In the genomic region with DNA sequence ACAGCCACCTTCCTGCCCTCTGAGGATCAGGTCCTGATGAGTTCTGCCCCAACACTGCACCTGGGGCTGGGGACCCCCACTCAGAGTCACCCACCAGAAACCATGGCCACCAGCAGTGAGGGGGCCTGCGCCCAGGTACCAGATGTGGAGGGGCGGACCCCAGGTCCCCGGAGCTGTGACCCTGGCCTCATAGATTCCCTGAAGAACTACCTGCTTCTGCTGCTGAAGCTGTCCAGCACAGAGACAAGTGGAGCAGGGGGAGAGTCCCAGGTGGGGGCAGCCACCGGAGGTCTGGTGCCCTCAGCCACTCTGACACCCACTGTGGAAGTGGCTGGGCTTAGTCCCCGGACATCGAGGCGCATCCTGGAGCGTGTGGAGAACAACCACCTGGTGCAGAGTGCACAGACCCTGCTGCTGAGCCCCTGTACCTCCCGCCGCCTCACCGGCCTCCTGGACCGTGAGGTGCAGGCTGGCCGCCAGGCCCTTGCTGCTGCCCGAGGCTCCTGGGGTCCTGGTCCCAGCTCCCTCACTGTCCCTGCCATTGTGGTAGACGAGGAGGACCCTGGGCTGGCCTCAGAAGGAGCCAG, we compare ENCODE assay signal across 25 cellular contexts. TPM values are rescaled to one million over a fixed set of nuclear protein-coding genes. Genes with fewer than 3 reads are reported as not detected.
DNase-seq lines count a peak whose midpoint lies in the region; ATAC-seq and TF ChIP-seq lines count a peak whose summit lies in the region.
"Had no signal": no experiment of that assay in that cellular context is flagged by ENCODE, and none has a peak within 500 bp of the region (broad histone marks: within the 10 kb centered on the region; RNA-seq: fewer than 3 reads in every experiment).

No MANE protein-coding gene starts in this region.

- H3K27me3 Mint-ChIP-seq in natural killer cell treated with Interleukin-12 subunit alpha and Interleukin-12 subunit beta and Interleukin-15 and Interleukin-18, amount 100 ng/mL, for 72 hours = no peaks in the 10 kb centered on the region
- H3K27me3 Mint-ChIP-seq in natural killer cell (ENCODE audit: low read depth in 2 of 2) = no peaks in the 10 kb centered on the region
- peaks cover 4% of the 10 kb centered on the region for H3K27me3 Mint-ChIP-seq in glutamatergic neuron (ENCODE audit: unreplicated experiment)
- H3K27me3 Mint-ChIP-seq: CD4-positive, alpha-beta T cell had no signal

- no peak overlapping the region for H3K27ac Mint-ChIP-seq in natural killer cell treated with Interleukin-12 subunit alpha and Interleukin-12 subunit beta and Interleukin-15 and Interleukin-18, amount 100 ng/mL, for 72 hours
- H3K27ac Mint-ChIP-seq in natural killer cell (peak overlapping the region in 1 of 2 donors; percentile 8), glutamatergic neuron (ENCODE audit: unreplicated experiment) (no peak overlapping the region)
- H3K27ac Mint-ChIP-seq: CD4-positive, alpha-beta T cell; HFFc6 had no signal

- H3K36me3 Mint-ChIP-seq in natural killer cell treated with Interleukin-12 subunit alpha and Interleukin-12 subunit beta and Interleukin-15 and Interleukin-18, amount 100 ng/mL, for 72 hours = no peaks in the 10 kb centered on the region
- H3K36me3 Mint-ChIP-seq in natural killer cell (no peaks in the 10 kb centered on the region), glutamatergic neuron (ENCODE audit: unreplicated experiment) (no peaks in the 10 kb centered on the region)

- H3K9me3 ChIP-seq in esophagus squamous epithelium = no peaks in the 10 kb centered on the region
- H3K9me3 ChIP-seq: A549, SJCRH30 had no signal

- no peak for TF ChIP-seq POLR2A in esophagus squamous epithelium (IDR thresholded peaks at IDR 0.05)

- no peak overlapping the region for H3K4me3 Mint-ChIP-seq in natural killer cell treated with Interleukin-12 subunit alpha and Interleukin-12 subunit beta and Interleukin-15 and Interleukin-18, amount 100 ng/mL, for 72 hours
- H3K4me3 Mint-ChIP-seq in natural killer cell = no peak overlapping the region
- no peak overlapping the region for H3K4me3 Mint-ChIP-seq in glutamatergic neuron (ENCODE audit: unreplicated experiment)
- H3K4me3 Mint-ChIP-seq: CD4-positive, alpha-beta T cell; H9; HFFc6 had no signal

- no peaks in the 10 kb centered on the region for H3K4me1 Mint-ChIP-seq in natural killer cell treated with Interleukin-12 subunit alpha and Interleukin-12 subunit beta and Interleukin-15 and Interleukin-18, amount 100 ng/mL, for 72 hours (ENCODE audit: low read depth in 2 of 2)
- no peaks in the 10 kb centered on the region for H3K4me1 Mint-ChIP-seq in natural killer cell
- H3K4me1 Mint-ChIP-seq in glutamatergic neuron (ENCODE audit: low read depth, unreplicated experiment) = peaks cover 4% of the 10 kb centered on the region
- H3K4me1 Mint-ChIP-seq: H9 had no signal

- 100% methylated on average over 5 of the region's 15 CpGs; no CpG with 5 or more reads in 1 of the 2 donors for WGBS in esophagus squamous epithelium, 2 donors

- H3K36me3 ChIP-seq in esophagus squamous epithelium = no peaks in the 10 kb centered on the region

- TF ChIP-seq CTCF in natural killer cell (IDR thresholded peaks at IDR 0.05) (no peak), esophagus squamous epithelium (IDR thresholded peaks at IDR 0.05) (no peak), glutamatergic neuron (IDR thresholded peaks at IDR 0.05; ENCODE audit: partially characterized antibody, unreplicated experiment) (no peak)

- H3K4me3 ChIP-seq in esophagus squamous epithelium = no peak overlapping the region
- H3K4me3 ChIP-seq: A549, SJCRH30 had no signal

- no peaks in the 10 kb centered on the region for H3K27me3 ChIP-seq in esophagus squamous epithelium
- H3K27me3 ChIP-seq: SJCRH30 had no signal

- no peak for DNase-seq in natural killer cell treated with Interleukin-12 subunit alpha and Interleukin-12 subunit beta and Interleukin-15 and Interleukin-18, amount 100 ng/mL, for 72 hours (ENCODE audit: low spot score)
- DNase-seq in natural killer cell (no peak), esophagus squamous epithelium (lab: John Stamatoyannopoulos, UW) (no peak), sciatic nerve (ENCODE audit: low spot score) (no peak), glutamatergic neuron (no peak), NCI-H1092 (lab: John Stamatoyannopoulos, UW) (no peak), hepatic stellate cell (ENCODE audit: low spot score) (no peak)
- DNase-seq: CD4-positive, alpha-beta T cell; COR-L47; DMS 273 treated with DMSO at 0.1 percent for 48 hours; DMS79 treated with DMSO at 0.1 percent for 48 hours; H9; HFFc6; MM.1S; NCI-H1048; NCI-H1436; NCI-H1930; NCI-H2227 treated with DMSO at 0.1 percent for 48 hours; NCI-H510A treated with DMSO at 0.1 percent for 48 hours; NCI-H748 treated with DMSO at 0.1 percent for 48 hours; SJCRH30 had no signal

- intact Hi-C loops in natural killer cell (cut with micrococcal nuclease) (no loop called here), esophagus squamous epithelium (cut with DNase I) (no loop called here), sciatic nerve (cut with DNase I) (no loop called here)

- H3K9me3 Mint-ChIP-seq in natural killer cell treated with Interleukin-12 subunit alpha and Interleukin-12 subunit beta and Interleukin-15 and Interleukin-18, amount 100 ng/mL, for 72 hours = no peaks in the 10 kb centered on the region
- H3K9me3 Mint-ChIP-seq in natural killer cell (no peaks in the 10 kb centered on the region), glutamatergic neuron (ENCODE audit: unreplicated experiment) (peaks cover 2% of the 10 kb centered on the region)
- H3K9me3 Mint-ChIP-seq: CD4-positive, alpha-beta T cell; H9; HFFc6 had no signal

- ATAC-seq in natural killer cell treated with Interleukin-12 subunit alpha and Interleukin-12 subunit beta and Interleukin-15 and Interleukin-18, amount 100 ng/mL, for 72 hours = peak; percentile 14 to 41
- no peak for ATAC-seq in natural killer cell
- ATAC-seq in sciatic nerve = peak; percentile 11
- ATAC-seq in GM19463 (IDR thresholded peaks at IDR 0.05; ENCODE audit: unreplicated experiment) = no peak
- ATAC-seq: Panc1 had no signal

- H3K4me1 ChIP-seq in esophagus squamous epithelium = peaks cover 11 to 53% (median 13%) of the 10 kb centered on the region in 3 donors

- peak overlapping the region in 3 of 4 donors; percentile 71 to 79 (median 79) for H3K27ac ChIP-seq in esophagus squamous epithelium
- H3K27ac ChIP-seq: A549, SJCRH30 had no signal

RNA-seq across cellular contexts. Expression of a gene that starts 27.0 kb away (rescaled TPM):
- not detected for total RNA-seq in natural killer cell treated with Interleukin-12 subunit alpha and Interleukin-12 subunit beta and Interleukin-15 and Interleukin-18, amount 100 ng/mL, for 72 hours
- not detected for total RNA-seq in natural killer cell
- total RNA-seq in esophagus squamous epithelium = not detected
- total RNA-seq in sciatic nerve = 0.45 TPM
- total RNA-seq in glutamatergic neuron (ENCODE audit: unreplicated experiment) = 0.25 TPM
- total RNA-seq: CD4-positive, alpha-beta T cell; HFFc6; LHCN-M2; SJCRH30 had no signal

RNA-seq across cellular contexts. Expression of a gene that starts 40.4 kb away (rescaled TPM):
- total RNA-seq in natural killer cell treated with Interleukin-12 subunit alpha and Interleukin-12 subunit beta and Interleukin-15 and Interleukin-18, amount 100 ng/mL, for 72 hours = under 1 TPM; 0.43 to 0.67 TPM
- total RNA-seq in natural killer cell = 1 to 10 TPM in 1 of 3 donors, under 1 TPM in 2; 0.35 to 1.1 (median 0.63) TPM
- 1 to 10 TPM; 1.8 to 4.2 (median 2.7) TPM for total RNA-seq in esophagus squamous epithelium
- 7.2 TPM for total RNA-seq in sciatic nerve
- total RNA-seq in glutamatergic neuron (ENCODE audit: unreplicated experiment) = 6.8 TPM

Comparison
In these comparisons a context has a peak if more than half of its experiments do, and no peak if none do; other contexts are left out.
1. ATAC-seq: peak in natural killer cell treated with Interleukin-12 subunit alpha and Interleukin-12 subunit beta and Interleukin-15 and Interleukin-18, amount 100 ng/mL, for 72 hours (2 of 2) and sciatic nerve (single experiment); none in natural killer cell (0 of 3) and GM19463 (single experiment).